In the genomic region with DNA sequence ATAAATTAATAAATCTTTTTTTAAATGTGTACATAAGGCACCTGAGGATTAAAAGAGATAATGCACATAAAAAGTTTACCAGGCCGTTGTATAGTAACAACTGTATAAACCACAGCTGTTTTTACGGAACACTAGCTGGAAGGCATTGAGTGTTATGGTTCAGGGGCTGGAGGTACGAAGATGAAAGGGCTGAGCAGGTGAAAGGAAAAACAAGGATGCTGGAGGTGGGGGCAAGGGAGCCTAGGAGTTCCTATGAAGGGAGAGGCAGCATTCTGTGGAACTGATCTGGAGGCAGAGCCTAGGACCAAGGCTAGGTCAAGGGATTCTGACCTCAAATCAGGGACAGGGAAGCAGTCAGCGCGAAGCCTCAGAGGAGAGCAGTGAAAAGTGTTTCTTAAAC, we compare ENCODE assay signal across 37 cellular contexts. TPM values are rescaled to one million over a fixed set of nuclear protein-coding genes. Genes with fewer than 3 reads are reported as not detected.
"Had no signal": no experiment of that assay in that cellular context is flagged by ENCODE, and none has a peak within 500 bp of the region (broad histone marks: within the 10 kb centered on the region; RNA-seq: fewer than 3 reads in every experiment).

No MANE protein-coding gene starts in this region.

- H3K36me3 ChIP-seq: ascending aorta, cardiac muscle cell had no signal

- ATAC-seq: activated CD8-positive, alpha-beta T cell treated with anti-CD3 and anti-CD28 coated beads for 36 hours; activated naive CD8-positive, alpha-beta T cell treated with anti-CD3 and anti-CD28 coated beads, Interleukin-2, amount 50 U/mL, for 24 hours; activated T-cell treated with anti-CD3 and anti-CD28 coated beads, Interleukin-2, amount 50 U/mL, for 4 hours; activated T-cell treated with anti-CD3 and anti-CD28 coated beads, Interleukin-2, amount 50 U/mL, for 72 hours; activated T-helper 17 cell treated with anti-CD3 and anti-CD28 coated beads, Interleukin-2, amount 50 U/mL, for 72 hours had no signal

- H3K27ac ChIP-seq: ascending aorta, cardiac muscle cell, VCaP had no signal

- H3K4me3 ChIP-seq: ascending aorta, cardiac muscle cell had no signal

- H3K9me3 Mint-ChIP-seq: activated CD4-positive, alpha-beta memory T cell treated with anti-CD3 and anti-CD28 coated beads for 36 hours; activated CD4-positive, alpha-beta T cell treated with anti-CD3 and anti-CD28 coated beads, Interleukin-2, amount 10 ng/mL, durations not matched to agents 24 days and 14 days; activated CD8-positive, alpha-beta T cell treated with anti-CD3 and anti-CD28 coated beads for 36 hours; activated naive CD4-positive, alpha-beta T cell treated with anti-CD3 and anti-CD28 coated beads, Interleukin-2, amount 10 ng/mL, durations not matched to agents 7 days and 5 days; activated naive CD4-positive, alpha-beta T cell treated with anti-CD3 and anti-CD28 coated beads, Interleukin-2, amount 50 U/mL, for 24 hours; activated naive CD8-positive, alpha-beta T cell treated with anti-CD3 and anti-CD28 coated beads, Interleukin-2, amount 10 ng/mL, durations not matched to agents 7 days and 5 days; activated naive CD8-positive, alpha-beta T cell treated with anti-CD3 and anti-CD28 coated beads, Interleukin-2, amount 50 U/mL, for 24 hours; activated T-cell treated with anti-CD3 and anti-CD28 coated beads, Interleukin-2, amount 50 U/mL, for 4 hours; activated T-cell treated with anti-CD3 and anti-CD28 coated beads, Interleukin-2, amount 50 U/mL, for 72 hours; activated T-helper 1 cell treated with anti-CD3 and anti-CD28 coated beads, Interleukin-12 subunit alpha, Interleukin-12 subunit beta, Interleukin-2, Interleukin-4 antibody, amounts not matched to agents 30 ng/mL and 10 ng/mL and 1 ng/mL, durations not matched to agents 14 hours and 24 hours and 36 hours; activated T-helper 17 cell treated with anti-CD3 and anti-CD28 coated beads, Interleukin-2, amount 50 U/mL, for 72 hours; central memory CD8-positive, alpha-beta T cell; T-helper 1 cell treated with Interleukin-12 subunit alpha and Interleukin-12 subunit beta and Interleukin-4 antibody, amounts not matched to agents 30 μg/mL and 1 μg/mL, for 36 hours; T-helper 2 cell treated with Interferon-gamma antibody and Interleukin-4, amounts not matched to agents 5 μg/mL and 100 μg/mL, for 36 hours had no signal

- FAIRE-seq: bronchial epithelial cell, TTC549 had no signal

- H3K4me1 ChIP-seq: ascending aorta had no signal

- H3K4me3 Mint-ChIP-seq: activated CD4-positive, alpha-beta memory T cell treated with anti-CD3 and anti-CD28 coated beads for 36 hours; activated CD4-positive, alpha-beta T cell treated with anti-CD3 and anti-CD28 coated beads, Interleukin-2, amount 10 ng/mL, durations not matched to agents 24 days and 14 days; activated CD8-positive, alpha-beta T cell treated with anti-CD3 and anti-CD28 coated beads for 36 hours; activated naive CD4-positive, alpha-beta T cell treated with anti-CD3 and anti-CD28 coated beads, Interleukin-2, amount 10 ng/mL, durations not matched to agents 7 days and 5 days; activated naive CD4-positive, alpha-beta T cell treated with anti-CD3 and anti-CD28 coated beads, Interleukin-2, amount 50 U/mL, for 24 hours; activated naive CD8-positive, alpha-beta T cell; activated naive CD8-positive, alpha-beta T cell treated with anti-CD3 and anti-CD28 coated beads, Interleukin-2, amount 10 ng/mL, durations not matched to agents 7 days and 5 days; activated naive CD8-positive, alpha-beta T cell treated with anti-CD3 and anti-CD28 coated beads, Interleukin-2, amount 50 U/mL, for 24 hours; activated T-cell treated with anti-CD3 and anti-CD28 coated beads, Interleukin-2, amount 50 U/mL, for 4 hours; activated T-cell treated with anti-CD3 and anti-CD28 coated beads, Interleukin-2, amount 50 U/mL, for 72 hours; activated T-helper 1 cell treated with anti-CD3 and anti-CD28 coated beads, Interleukin-12 subunit alpha, Interleukin-12 subunit beta, Interleukin-2, Interleukin-4 antibody, amounts not matched to agents 30 ng/mL and 10 ng/mL and 1 ng/mL, durations not matched to agents 14 hours and 24 hours and 36 hours; activated T-helper 17 cell treated with anti-CD3 and anti-CD28 coated beads, Interleukin-2, amount 50 U/mL, for 72 hours; central memory CD8-positive, alpha-beta T cell; T-helper 1 cell treated with Interleukin-12 subunit alpha and Interleukin-12 subunit beta and Interleukin-4 antibody, amounts not matched to agents 30 μg/mL and 1 μg/mL, for 36 hours; T-helper 2 cell treated with Interferon-gamma antibody and Interleukin-4, amounts not matched to agents 5 μg/mL and 100 μg/mL, for 36 hours had no signal

- DNase-seq: activated CD4-positive, alpha-beta memory T cell treated with anti-CD3 and anti-CD28 coated beads for 36 hours; activated CD4-positive, alpha-beta T cell treated with anti-CD3 and anti-CD28 coated beads for 4 hours; activated CD4-positive, alpha-beta T cell treated with anti-CD3 and anti-CD28 coated beads, Interleukin-2, amount 10 ng/mL, durations not matched to agents 24 days and 14 days; activated CD4-positive, alpha-beta T cell treated with anti-CD3 and anti-CD28 coated beads, Interleukin-2, amount 50 U/mL, for 1 hour; activated CD4-positive, alpha-beta T cell treated with anti-CD3 and anti-CD28 coated beads, Interleukin-2, amount 50 U/mL, for 4 hours; activated CD4-positive, CD25-positive, alpha-beta regulatory T cell treated with anti-CD3 and anti-CD28 coated beads, Interleukin-2, amount 50 U/mL, for 72 hours; activated CD8-positive, alpha-beta memory T cell treated with anti-CD3 and anti-CD28 coated beads, Interleukin-2, amount 50 U/mL, for 4 hours; activated CD8-positive, alpha-beta T cell treated with anti-CD3 and anti-CD28 coated beads for 36 hours; activated gamma-delta T cell; activated naive CD4-positive, alpha-beta T cell treated with anti-CD3 and anti-CD28 coated beads, Interleukin-2, amount 10 ng/mL, durations not matched to agents 7 days and 5 days; activated naive CD4-positive, alpha-beta T cell treated with Interleukin-2 at 50 U/mL for 16 hours; activated naive CD8-positive, alpha-beta T cell treated with anti-CD3 and anti-CD28 coated beads, Interleukin-2, amount 10 ng/mL, durations not matched to agents 7 days and 5 days; activated naive CD8-positive, alpha-beta T cell treated with anti-CD3 and anti-CD28 coated beads, Interleukin-2, amount 50 U/mL, for 24 hours; activated T-cell treated with anti-CD3 and anti-CD28 coated beads for 4 hours; activated T-cell treated with anti-CD3 and anti-CD28 coated beads, Interleukin-2, amount 50 U/mL, for 1 hour; activated T-cell treated with anti-CD3 and anti-CD28 coated beads, Interleukin-2, amount 50 U/mL, for 4 hours; activated T-cell treated with anti-CD3 and anti-CD28 coated beads, Interleukin-2, amount 50 U/mL, for 72 hours; amygdala; anterior cingulate cortex; caudate nucleus; cerebellar nuclear complex; T-helper 1 cell; T-helper 2 cell; T-helper 9 cell had no signal

- H3K36me3 Mint-ChIP-seq: activated CD4-positive, alpha-beta memory T cell treated with anti-CD3 and anti-CD28 coated beads for 36 hours; activated naive CD4-positive, alpha-beta T cell treated with anti-CD3 and anti-CD28 coated beads, Interleukin-2, amount 10 ng/mL, durations not matched to agents 7 days and 5 days; activated naive CD4-positive, alpha-beta T cell treated with anti-CD3 and anti-CD28 coated beads, Interleukin-2, amount 50 U/mL, for 24 hours; activated naive CD8-positive, alpha-beta T cell; activated naive CD8-positive, alpha-beta T cell treated with anti-CD3 and anti-CD28 coated beads, Interleukin-2, amount 10 ng/mL, durations not matched to agents 7 days and 5 days had no signal

- H3K27ac Mint-ChIP-seq: activated CD4-positive, alpha-beta memory T cell treated with anti-CD3 and anti-CD28 coated beads for 36 hours; activated CD4-positive, alpha-beta T cell treated with anti-CD3 and anti-CD28 coated beads, Interleukin-2, amount 10 ng/mL, durations not matched to agents 24 days and 14 days; activated CD8-positive, alpha-beta T cell treated with anti-CD3 and anti-CD28 coated beads for 36 hours; activated naive CD4-positive, alpha-beta T cell treated with anti-CD3 and anti-CD28 coated beads, Interleukin-2, amount 10 ng/mL, durations not matched to agents 7 days and 5 days; activated naive CD4-positive, alpha-beta T cell treated with anti-CD3 and anti-CD28 coated beads, Interleukin-2, amount 50 U/mL, for 24 hours; activated naive CD8-positive, alpha-beta T cell; activated naive CD8-positive, alpha-beta T cell treated with anti-CD3 and anti-CD28 coated beads, Interleukin-2, amount 10 ng/mL, durations not matched to agents 7 days and 5 days; activated naive CD8-positive, alpha-beta T cell treated with anti-CD3 and anti-CD28 coated beads, Interleukin-2, amount 50 U/mL, for 24 hours; activated T-cell treated with anti-CD3 and anti-CD28 coated beads, Interleukin-2, amount 50 U/mL, for 72 hours; activated T-helper 1 cell treated with anti-CD3 and anti-CD28 coated beads, Interleukin-12 subunit alpha, Interleukin-12 subunit beta, Interleukin-2, Interleukin-4 antibody, amounts not matched to agents 30 ng/mL and 10 ng/mL and 1 ng/mL, durations not matched to agents 14 hours and 24 hours and 36 hours; activated T-helper 17 cell treated with anti-CD3 and anti-CD28 coated beads, Interleukin-2, amount 50 U/mL, for 72 hours; T-helper 1 cell treated with Interleukin-12 subunit alpha and Interleukin-12 subunit beta and Interleukin-4 antibody, amounts not matched to agents 30 μg/mL and 1 μg/mL, for 36 hours; T-helper 2 cell treated with Interferon-gamma antibody and Interleukin-4, amounts not matched to agents 5 μg/mL and 100 μg/mL, for 36 hours had no signal

- H3K9me3 ChIP-seq: ascending aorta had no signal

- H3K27me3 ChIP-seq: ascending aorta, cardiac muscle cell had no signal

- H3K4me1 Mint-ChIP-seq: activated CD4-positive, alpha-beta T cell treated with anti-CD3 and anti-CD28 coated beads, Interleukin-2, amount 10 ng/mL, durations not matched to agents 24 days and 14 days; activated naive CD4-positive, alpha-beta T cell treated with anti-CD3 and anti-CD28 coated beads, Interleukin-2, amount 10 ng/mL, durations not matched to agents 7 days and 5 days; activated naive CD4-positive, alpha-beta T cell treated with anti-CD3 and anti-CD28 coated beads, Interleukin-2, amount 50 U/mL, for 24 hours; activated naive CD8-positive, alpha-beta T cell treated with anti-CD3 and anti-CD28 coated beads, Interleukin-2, amount 10 ng/mL, durations not matched to agents 7 days and 5 days; activated naive CD8-positive, alpha-beta T cell treated with anti-CD3 and anti-CD28 coated beads, Interleukin-2, amount 50 U/mL, for 24 hours; activated T-helper 17 cell treated with anti-CD3 and anti-CD28 coated beads, Interleukin-2, amount 50 U/mL, for 72 hours; central memory CD8-positive, alpha-beta T cell had no signal

RNA-seq across cellular contexts. Expression of a gene that starts 8.0 kb away (rescaled TPM):
- total RNA-seq: activated CD4-positive, alpha-beta memory T cell treated with anti-CD3 and anti-CD28 coated beads for 36 hours; activated CD4-positive, alpha-beta T cell treated with anti-CD3 and anti-CD28 coated beads, Interleukin-2, amount 10 ng/mL, durations not matched to agents 24 days and 14 days; activated CD8-positive, alpha-beta memory T cell treated with anti-CD3 and anti-CD28 coated beads for 36 hours; activated CD8-positive, alpha-beta T cell treated with anti-CD3 and anti-CD28 coated beads for 36 hours; activated T-cell treated with anti-CD3 and anti-CD28 coated beads, Interleukin-2, amount 50 U/mL, for 4 hours; activated T-cell treated with anti-CD3 and anti-CD28 coated beads, Interleukin-2, amount 50 U/mL, for 72 hours; activated T-helper 1 cell treated with anti-CD3 and anti-CD28 coated beads, Interleukin-12 subunit alpha, Interleukin-12 subunit beta, Interleukin-2, Interleukin-4 antibody, amounts not matched to agents 30 ng/mL and 10 ng/mL and 1 ng/mL, durations not matched to agents 14 hours and 24 hours and 36 hours had no signal
